8 cellular contexts compared by ENCODE assay signal in the genomic region with DNA sequence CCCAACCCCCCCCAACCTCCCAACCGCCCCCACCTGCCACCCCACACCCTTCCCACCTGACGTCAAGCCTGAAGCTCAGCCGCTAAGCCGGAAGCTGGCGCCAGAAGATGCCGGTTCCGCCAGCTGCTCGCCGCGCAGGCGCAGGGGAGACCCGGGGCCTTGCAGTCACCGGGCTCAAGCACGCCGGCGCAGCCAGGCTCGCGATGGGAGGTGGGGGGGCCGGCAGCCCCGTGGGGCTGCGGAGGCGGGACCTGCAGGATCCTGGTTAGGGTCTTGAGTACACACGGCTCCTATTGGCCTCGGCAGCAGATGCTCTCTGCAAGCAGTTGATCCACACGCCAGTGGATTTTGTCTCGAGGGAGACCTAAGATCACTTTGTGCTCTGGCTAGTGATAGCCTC. TPM values are rescaled to one million over a fixed set of nuclear protein-coding genes. Genes with fewer than 3 reads are reported as not detected.
DNase-seq lines count a peak whose midpoint lies in the region; ATAC-seq and TF ChIP-seq lines count a peak whose summit lies in the region.

LIG4 (minus strand) TSS at position 109 of the 400 bp plus-strand sequence. CDS start 4,268 bp downstream, outside the sequence.

- no peak within 1 kb of the TSS for H3K27ac Mint-ChIP-seq in GM23338
- peak within 1 kb of the TSS; percentile 55 for H3K27ac Mint-ChIP-seq in activated T-helper 17 cell treated with anti-CD3 and anti-CD28 coated beads, Interleukin-2, amount 50 U/mL, for 72 hours
- H3K27ac Mint-ChIP-seq in natural killer cell, result peak within 1 kb of the TSS; percentile 95 to 100

- peaks cover 9% of the 10 kb centered on the region; the same call in 1 of the 2 replicates for H4K20me1 ChIP-seq in GM23338 (replicated peaks; ENCODE audit: insufficient read depth)

- peak within 1 kb of the TSS; percentile 88 for H3K4me2 ChIP-seq in GM23338

- peaks cover 16% of the 10 kb centered on the region for H3K4me1 ChIP-seq in GM23338 (ENCODE audit: insufficient read depth)

- H3K9me3 Mint-ChIP-seq in GM23338, result no peaks in the 10 kb centered on the region
- H3K9me3 Mint-ChIP-seq in activated T-helper 17 cell treated with anti-CD3 and anti-CD28 coated beads, Interleukin-2, amount 50 U/mL, for 72 hours, result no peaks in the 10 kb centered on the region
- H3K9me3 Mint-ChIP-seq in natural killer cell, result no peaks in the 10 kb centered on the region

- H3K36me3 ChIP-seq in GM23338 (ENCODE audit: insufficient read depth), result no peaks in the 10 kb centered on the region

- peak; percentile 93 for DNase-seq in Daoy (ENCODE audit: low read depth)
- peak; percentile 94 for DNase-seq in GM23338 (ENCODE audit: low spot score)
- DNase-seq in LHCN-M2 (ENCODE audit: low read depth), result peak; percentile 88
- DNase-seq in RPMI7951 (ENCODE audit: low read depth), result peak; percentile 79
- peak; percentile 83 for DNase-seq in fibroblast of peridontal ligament (ENCODE audit: extremely low read depth)
- peak; percentile 87 for DNase-seq in natural killer cell
- peak; percentile 83 to 92 (median 90) for DNase-seq in stimulated activated naive CD4-positive, alpha-beta T cell (lab: John Stamatoyannopoulos, UW)

- H3K79me2 ChIP-seq in GM23338 (replicated peaks; ENCODE audit: insufficient read depth), result peaks cover 17% of the 10 kb centered on the region

- TF ChIP-seq CTCF in GM23338 (conservative IDR thresholded peaks at IDR 0.05; ENCODE audit: low read depth in 2 of 2), result no peak
- no peak for TF ChIP-seq CTCF in natural killer cell (IDR thresholded peaks at IDR 0.05)

- H2AFZ ChIP-seq in GM23338, result peak within 1 kb of the TSS; percentile 87

- intact Hi-C loops in natural killer cell (cut with micrococcal nuclease), result no loop called here

- H3K4me3 ChIP-seq in GM23338, result peak within 1 kb of the TSS; percentile 74

- ATAC-seq in GM23338, result peak; percentile 70
- ATAC-seq in activated T-helper 17 cell treated with anti-CD3 and anti-CD28 coated beads, Interleukin-2, amount 50 U/mL, for 72 hours (replicated peaks), result peak; percentile 74
- peak; percentile 75 to 86 (median 77) for ATAC-seq in natural killer cell

- H3K27me3 Mint-ChIP-seq in GM23338 (ENCODE audit: insufficient read depth, low read depth, poor library complexity) (peaks cover 6% of the 10 kb centered on the region), natural killer cell (ENCODE audit: low read depth in 2 of 2) (no peaks in the 10 kb centered on the region)
- H3K27me3 Mint-ChIP-seq in activated T-helper 17 cell treated with anti-CD3 and anti-CD28 coated beads, Interleukin-2, amount 50 U/mL, for 72 hours, result no peaks in the 10 kb centered on the region

- H3K4me3 Mint-ChIP-seq in GM23338, result peak within 1 kb of the TSS; percentile 86
- peak within 1 kb of the TSS; percentile 94 for H3K4me3 Mint-ChIP-seq in activated T-helper 17 cell treated with anti-CD3 and anti-CD28 coated beads, Interleukin-2, amount 50 U/mL, for 72 hours
- peak within 1 kb of the TSS; percentile 97 for H3K4me3 Mint-ChIP-seq in natural killer cell

- peak within 1 kb of the TSS; percentile 74; the same call in 1 of the 2 replicates for H3K27ac ChIP-seq in GM23338 (ENCODE audit: low read depth)

- H3K4me1 Mint-ChIP-seq in GM23338 (peaks cover 23% of the 10 kb centered on the region), natural killer cell (peaks cover 37 to 42% of the 10 kb centered on the region in 2 donors)
- H3K4me1 Mint-ChIP-seq in activated T-helper 17 cell treated with anti-CD3 and anti-CD28 coated beads, Interleukin-2, amount 50 U/mL, for 72 hours, result peaks cover 16% of the 10 kb centered on the region

- 0 out of 2 replicates have a peak, but pooled peaks cover 3% of the 10 kb centered on the region for H3F3A ChIP-seq in GM23338 (replicated peaks; ENCODE audit: low read depth)

- H3K27me3 ChIP-seq in GM23338 (ENCODE audit: insufficient read depth), result no peaks in the 10 kb centered on the region

- peaks cover 3% of the 10 kb centered on the region; the same call in 1 of the 3 replicates for H3K36me3 Mint-ChIP-seq in GM23338 (ENCODE audit: low read depth)
- peaks cover 22% of the 10 kb centered on the region for H3K36me3 Mint-ChIP-seq in activated T-helper 17 cell treated with anti-CD3 and anti-CD28 coated beads, Interleukin-2, amount 50 U/mL, for 72 hours (ENCODE audit: low read depth)
- peaks cover 14% of the 10 kb centered on the region for H3K36me3 Mint-ChIP-seq in natural killer cell

- H3K9me2 ChIP-seq in GM23338 (ENCODE audit: insufficient read depth), result no peaks in the 10 kb centered on the region

TF ChIP-seq in GM23338, 12 proteins besides CTCF, POLR2A, EP300 and RAD21:
- peak; percentile 73 for TF ChIP-seq POLR2AphosphoS5 (IDR thresholded peaks at IDR 0.05; ENCODE audit: low read depth)
- peak; percentile 72 for TF ChIP-seq CREB1 (CRISPR knock-in tag; IDR thresholded peaks at IDR 0.05; ENCODE audit: low read depth)
- TF ChIP-seq ZNF114 (CRISPR knock-in tag; IDR thresholded peaks at IDR 0.05), result no peak
- 0 out of 2 replicates have a peak, but pooled peaks have one; percentile 44 for TF ChIP-seq ETS1 (IDR thresholded peaks at IDR 0.05)

RNA-seq across cellular contexts. Expression of gene LIG4, which starts in this region (rescaled TPM):
- 9.5 and 12.2 TPM in 2 replicates for total RNA-seq in Daoy (2014; rRNA removed; shearing (Covaris generic))
- 4.9 and 5.6 TPM in 2 replicates for total RNA-seq in GM23338 (2014; rRNA removed; shearing (Covaris generic))
- 1.8 and 2.6 TPM in 2 replicates for polyA plus RNA-seq in GM23338 (2016; fragmentation: Nextera tagmentation; extraction: Ambion mirVana)
- total RNA-seq in LHCN-M2 (2014; rRNA removed), result 13.5 and 14.7 TPM in 2 replicates
- polyA plus RNA-seq in LHCN-M2 (2012), result 3.2 TPM
- 7.9 and 8.3 TPM in 2 replicates for total RNA-seq in RPMI7951 (2014; rRNA removed; shearing (Covaris generic))
- total RNA-seq in activated T-helper 17 cell treated with anti-CD3 and anti-CD28 coated beads, Interleukin-2, amount 50 U/mL, for 72 hours, result 1 to 10 TPM; 5.1 to 7.5 TPM
- total RNA-seq in natural killer cell, result 1 to 10 TPM; 7.7 to 8.5 (median 7.9) TPM

Comparison
In these comparisons a context has a peak if more than half of its experiments do, and no peak if none do; other contexts are left out.
1. Peak in every context shown above with its lines: DNase-seq, ATAC-seq, H3K4me3 ChIP-seq and H3K27ac ChIP-seq.